2 cellular contexts compared by ENCODE assay signal in genomic region chr1:185318431-185319151, GRCh38.
TF ChIP-seq lines count a peak whose summit lies in the region.

No MANE protein-coding gene starts in this region.

TF ChIP-seq in IMR-90, 13 proteins besides CTCF, POLR2A, EP300 and RAD21:
- TF ChIP-seq CHD1 (IDR thresholded peaks at IDR 0.05; ENCODE audit: low read depth, low read length) = no peak
- TF ChIP-seq FOS (IDR thresholded peaks at IDR 0.05; ENCODE audit: low read depth, low read length) = no peak
- no peak for TF ChIP-seq SMC3 (IDR thresholded peaks at IDR 0.05; ENCODE audit: low read depth, low read length)
- TF ChIP-seq RFX5 (IDR thresholded peaks at IDR 0.05; ENCODE audit: low read depth, low read length) = no peak
- no peak for TF ChIP-seq NFE2L2 (IDR thresholded peaks at IDR 0.05; ENCODE audit: low read depth, low read length)
- TF ChIP-seq RCOR1 (IDR thresholded peaks at IDR 0.05; ENCODE audit: insufficient replicate concordance, low read length) = no peak
- no peak for TF ChIP-seq MAZ (IDR thresholded peaks at IDR 0.05; ENCODE audit: borderline replicate concordance, low read depth, low read length)
- no peak for TF ChIP-seq USF2 (IDR thresholded peaks at IDR 0.05; ENCODE audit: low read depth, low read length)
- TF ChIP-seq MAFK (IDR thresholded peaks at IDR 0.05; ENCODE audit: low read depth, low read length) = no peak

TF ChIP-seq in K562, 482 proteins besides CTCF, POLR2A, EP300 and RAD21 (continues in another document):
- TF ChIP-seq ZNF184 (CRISPR knock-in tag; IDR thresholded peaks at IDR 0.05) (no peak), ZNF395 (CRISPR knock-in tag; IDR thresholded peaks at IDR 0.05) (no peak), CHD4 (IDR thresholded peaks at IDR 0.05; ENCODE audit: insufficient read depth, insufficient replicate concordance, low read depth, low read length, poor library complexity, severe bottlenecking) (no peak), ETS2 (tag; IDR thresholded peaks at IDR 0.05; ENCODE audit: borderline replicate concordance, poor library complexity, severe bottlenecking) (no peak), DACH1 (IDR thresholded peaks at IDR 0.05; ENCODE audit: partially characterized antibody) (no peak), ZBTB7A (IDR thresholded peaks at IDR 0.05; ENCODE audit: borderline replicate concordance, control insufficient read depth, low read depth, low read length) (no peak), ZBTB9 (CRISPR knock-in tag; IDR thresholded peaks at IDR 0.05) (no peak), MGA (IDR thresholded peaks at IDR 0.05) (peak; percentile 2), MCM3 (IDR thresholded peaks at IDR 0.05) (no peak), SOX6 (IDR thresholded peaks at IDR 0.05) (no peak), ZNF655 (CRISPR knock-in tag; IDR thresholded peaks at IDR 0.05) (no peak), NCOR1 (IDR thresholded peaks at IDR 0.05) (0 out of 2 replicates have a peak, but pooled peaks have one; percentile 3), CBX3 (IDR thresholded peaks at IDR 0.05; ENCODE audit: borderline replicate concordance in 1 of 2, low read length in 2 of 2) (0 out of 3 replicates have a peak, but pooled peaks of 1 of the 2 experiments have one; percentile 23), FOXA3 (CRISPR knock-in tag; conservative IDR thresholded peaks at IDR 0.05 in 1 of 2, IDR thresholded peaks at IDR 0.05 in 1 of 2) (0 out of 4 replicates have a peak, but pooled peaks of 1 of the 2 experiments have one; percentile 36), CREB1 (IDR thresholded peaks at IDR 0.05) (no peak), CREB1 (CRISPR knock-in tag; IDR thresholded peaks at IDR 0.05) (no peak), KLF6 (CRISPR knock-in tag; IDR thresholded peaks at IDR 0.05; ENCODE audit: borderline replicate concordance) (no peak), CEBPG (CRISPR knock-in tag; IDR thresholded peaks at IDR 0.05) (no peak), CEBPG (tag; conservative IDR thresholded peaks at IDR 0.05 in 1 of 2, IDR thresholded peaks at IDR 0.05 in 1 of 2) (no peak), SRSF7 (optimal IDR thresholded peaks at IDR 0.05; ENCODE audit: low read depth, low read length) (no peak), E2F6 (IDR thresholded peaks at IDR 0.05; ENCODE audit: borderline replicate concordance in 1 of 2, extremely low read depth in 1 of 2, insufficient read depth in 1 of 2, insufficient read length in 1 of 2, low read depth in 1 of 2, low read length in 1 of 2, poor library complexity in 1 of 2, severe bottlenecking in 1 of 2) (peak in 1 of 2 experiments; percentile 17), CBX1 (IDR thresholded peaks at IDR 0.05; ENCODE audit: low read depth) (no peak), SNRNP70 (optimal IDR thresholded peaks at IDR 0.05; ENCODE audit: low read depth, low read length) (no peak), NR0B1 (IDR thresholded peaks at IDR 0.05; ENCODE audit: partially characterized antibody) (no peak), FOSL1 (tag; conservative IDR thresholded peaks at IDR 0.05) (no peak), NR2F6 (CRISPR knock-in tag; IDR thresholded peaks at IDR 0.05) (no peak), RAD51 (IDR thresholded peaks at IDR 0.05; ENCODE audit: borderline replicate concordance, low read depth) (no peak), ETV6 (IDR thresholded peaks at IDR 0.05; ENCODE audit: borderline replicate concordance in 1 of 2, low read depth in 2 of 2, low read length in 1 of 2) (no peak), ETV6 (CRISPR knock-in tag; IDR thresholded peaks at IDR 0.05; ENCODE audit: borderline replicate concordance) (no peak), LEF1 (IDR thresholded peaks at IDR 0.05) (no peak), EGR1 (conservative IDR thresholded peaks at IDR 0.05) (0 out of 2 replicates have a peak, but pooled peaks have one; percentile 23), ELK1 (CRISPR knock-in tag; IDR thresholded peaks at IDR 0.05) (no peak), ZFP91 (CRISPR knock-in tag; IDR thresholded peaks at IDR 0.05) (peak; percentile 91), ELF2 (CRISPR knock-in tag; IDR thresholded peaks at IDR 0.05) (no peak)
